Comparison of ENCODE assay signal across 1 cellular context in the genomic region with DNA sequence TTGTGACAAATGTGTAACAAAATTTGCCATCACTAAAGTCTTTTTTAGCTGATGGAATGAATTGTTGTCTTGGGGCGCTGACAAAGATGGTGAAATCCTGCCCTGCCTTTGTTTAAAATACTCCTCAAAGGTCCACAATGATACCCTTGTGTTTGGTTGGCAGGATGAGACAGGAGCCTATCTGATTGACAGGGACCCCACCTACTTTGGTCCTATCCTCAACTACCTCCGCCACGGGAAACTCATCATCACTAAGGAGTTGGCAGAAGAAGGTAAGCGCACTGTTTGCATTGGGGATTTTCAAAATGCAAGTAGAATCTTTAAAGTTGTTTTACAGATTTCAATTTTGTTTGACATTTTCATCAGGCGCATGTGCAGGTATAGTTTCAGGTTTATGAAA.
TF ChIP-seq lines count a peak whose summit lies in the region.

No MANE protein-coding gene starts in this region.

TF ChIP-seq in endothelial cell of umbilical vein, 7 proteins besides CTCF, POLR2A, EP300 and RAD21:
- TF ChIP-seq MYC (IDR thresholded peaks at IDR 0.05; ENCODE audit: low read depth, low read length) = no peak
TF ChIP-seq in endothelial cell of umbilical vein: peak in this region for 0.
